Comparison of ENCODE assay signal across 1 cellular context in genomic region chr6:98039876-98040605, GRCh38.
TF ChIP-seq lines count a peak whose summit lies in the region.

No MANE protein-coding gene starts in this region.

TF ChIP-seq in H1, 55 proteins besides CTCF, POLR2A, EP300 and RAD21:
- peak; percentile 72 for TF ChIP-seq CHD7 (IDR thresholded peaks at IDR 0.05; ENCODE audit: insufficient replicate concordance, low read length)
- TF ChIP-seq SP1 (IDR thresholded peaks at IDR 0.05; ENCODE audit: low read depth, low read length), result peak; percentile 77; the same call in 1 of the 2 replicates
- peak in 1 of 2 experiments; percentile 87; a peak in 1 of 4 replicates for TF ChIP-seq HDAC2 (IDR thresholded peaks at IDR 0.05; ENCODE audit: borderline replicate concordance in 1 of 2, low read depth in 2 of 2, low read length in 2 of 2)
- TF ChIP-seq TBP (IDR thresholded peaks at IDR 0.05; ENCODE audit: low read depth, low read length), result 0 out of 2 replicates have a peak, but pooled peaks have one; percentile 8
- TF ChIP-seq POU5F1 (IDR thresholded peaks at IDR 0.05; ENCODE audit: low read depth, low read length), result peak; percentile 82
- 0 out of 2 replicates have a peak, but pooled peaks have one; percentile 31 for TF ChIP-seq YY1 (IDR thresholded peaks at IDR 0.05; ENCODE audit: low read depth, low read length)
- 0 out of 2 replicates have a peak, but pooled peaks have one; percentile 33 for TF ChIP-seq MAFK (IDR thresholded peaks at IDR 0.05; ENCODE audit: low read depth, low read length)
- TF ChIP-seq MAX (IDR thresholded peaks at IDR 0.05), result 0 out of 2 replicates have a peak, but pooled peaks have one; percentile 12
- no peak for TF ChIP-seq BCL11A (IDR thresholded peaks at IDR 0.05; ENCODE audit: low read depth in 2 of 2, low read length in 2 of 2)
- peak; percentile 36 for TF ChIP-seq ASH2L (IDR thresholded peaks at IDR 0.05; ENCODE audit: low read length)
- peak; percentile 45 for TF ChIP-seq CTBP2 (IDR thresholded peaks at IDR 0.05; ENCODE audit: borderline replicate concordance, insufficient read depth, insufficient read length, low read length)
- TF ChIP-seq TEAD4 (IDR thresholded peaks at IDR 0.05; ENCODE audit: low read depth, low read length), result peak; percentile 87
- no peak for TF ChIP-seq TCF12 (IDR thresholded peaks at IDR 0.05; ENCODE audit: low read depth, low read length)
- no peak for TF ChIP-seq TAF7 (optimal IDR thresholded peaks at IDR 0.05; ENCODE audit: borderline replicate concordance, low read depth, low read length)
- TF ChIP-seq JUND (IDR thresholded peaks at IDR 0.05; ENCODE audit: low read length), result peak; percentile 59; the same call in 1 of the 2 replicates
- no peak for TF ChIP-seq RFX5 (IDR thresholded peaks at IDR 0.05; ENCODE audit: borderline replicate concordance, low read depth, low read length)
- TF ChIP-seq NANOG (IDR thresholded peaks at IDR 0.05; ENCODE audit: insufficient read depth, low read depth, low read length, poor library complexity, severe bottlenecking), result peak; percentile 83
- no peak for TF ChIP-seq SUZ12 (IDR thresholded peaks at IDR 0.05; ENCODE audit: low read length)
- TF ChIP-seq CEBPB (IDR thresholded peaks at IDR 0.05; ENCODE audit: low read depth, low read length), result peak; percentile 35; the same call in 1 of the 2 replicates
- peak; percentile 33; the same call in 1 of the 2 replicates for TF ChIP-seq JUN (IDR thresholded peaks at IDR 0.05; ENCODE audit: low read depth, low read length)
